30 cellular contexts compared by ENCODE assay signal in genomic region chr9:132071847-132072507, GRCh38.
"Had no signal": no experiment of that assay in that cellular context is flagged by ENCODE, and none has a peak within 500 bp of the region (broad histone marks: within the 10 kb centered on the region; RNA-seq: fewer than 3 reads in every experiment).

No MANE protein-coding gene starts in this region.

- H3K27me3 ChIP-seq: brain microvascular endothelial cell, dorsolateral prefrontal cortex had no signal

- H3K9me3 Mint-ChIP-seq: activated B cell treated with CpG ODN at 0.5 μM for 24 hours; activated CD4-positive, alpha-beta memory T cell treated with anti-CD3 and anti-CD28 coated beads, Interleukin-2, amount 10 ng/mL, durations not matched to agents 7 days and 5 days; activated CD4-positive, alpha-beta T cell treated with anti-CD3 and anti-CD28 coated beads, Interleukin-2, amount 10 ng/mL, durations not matched to agents 24 days and 14 days; activated T-cell treated with anti-CD3 and anti-CD28 coated beads, Interleukin-2, amount 50 U/mL, for 4 hours; activated T-helper 17 cell treated with anti-CD3 and anti-CD28 coated beads, Interleukin-2, amount 50 U/mL, for 72 hours; dendritic cell treated with granulocyte-macrophage colony-stimulating factor and Interleukin-4, amounts not matched to agents 40 ng/mL and 50 ng/mL, for 4 days; endodermal cell; T-helper 2 cell treated with Interferon-gamma antibody and Interleukin-4, amounts not matched to agents 5 μg/mL and 100 μg/mL, for 36 hours had no signal

- DNase-seq: activated B cell treated with CpG ODN at 0.5 μM for 24 hours; activated CD4-positive, alpha-beta memory T cell treated with anti-CD3 and anti-CD28 coated beads, Interleukin-2, amount 10 ng/mL, durations not matched to agents 7 days and 5 days; activated CD4-positive, alpha-beta T cell treated with anti-CD3 and anti-CD28 coated beads for 36 hours; activated CD4-positive, alpha-beta T cell treated with anti-CD3 and anti-CD28 coated beads, Interleukin-2, amount 10 ng/mL, durations not matched to agents 24 days and 14 days; activated CD8-positive, alpha-beta memory T cell treated with anti-CD3 and anti-CD28 coated beads, Interleukin-2, amount 50 U/mL, for 48 hours; activated effector memory CD4-positive, alpha-beta T cell treated with Interleukin-2 at 50 U/mL for 16 hours; activated gamma-delta T cell treated with Interleukin-2 at 50 U/mL for 16 hours; activated naive CD4-positive, alpha-beta T cell treated with anti-CD3 and anti-CD28 coated beads, Interleukin-2, amount 50 U/mL, for 16 hours; activated naive CD4-positive, alpha-beta T cell treated with Interleukin-2 at 50 U/mL for 16 hours; activated T-cell treated with anti-CD3 and anti-CD28 coated beads for 4 hours; activated T-cell treated with anti-CD3 and anti-CD28 coated beads, Interleukin-2, amount 50 U/mL, for 4 hours; amniotic stem cell; anterior cingulate cortex; brain microvascular endothelial cell; caudate nucleus; cerebellar nuclear complex; dorsolateral prefrontal cortex; effector memory CD4-positive, alpha-beta T cell; endodermal cell; foreskin fibroblast; head of caudate nucleus; T-helper 1 cell; T-helper 17 cell; T1000; WERI-Rb-1 had no signal

- H3K27ac ChIP-seq: brain microvascular endothelial cell, coronary artery, WERI-Rb-1 had no signal

- H3K4me1 Mint-ChIP-seq: endodermal cell had no signal

- H3K27me3 Mint-ChIP-seq: activated B cell treated with CpG ODN at 0.5 μM for 24 hours; activated CD4-positive, alpha-beta memory T cell treated with anti-CD3 and anti-CD28 coated beads, Interleukin-2, amount 10 ng/mL, durations not matched to agents 7 days and 5 days; activated CD4-positive, alpha-beta T cell treated with anti-CD3 and anti-CD28 coated beads for 36 hours; activated CD4-positive, alpha-beta T cell treated with anti-CD3 and anti-CD28 coated beads, Interleukin-2, amount 10 ng/mL, durations not matched to agents 24 days and 14 days; activated naive CD8-positive, alpha-beta T cell; activated T-helper 17 cell treated with anti-CD3 and anti-CD28 coated beads, Interleukin-2, amount 50 U/mL, for 72 hours; dendritic cell treated with granulocyte-macrophage colony-stimulating factor and Interleukin-4, amounts not matched to agents 40 ng/mL and 50 ng/mL, for 4 days; T-helper 17 cell had no signal

- H3K4me3 ChIP-seq: coronary artery, dorsolateral prefrontal cortex had no signal

- H3K27ac Mint-ChIP-seq: activated B cell treated with CpG ODN at 0.5 μM for 24 hours; activated CD4-positive, alpha-beta memory T cell treated with anti-CD3 and anti-CD28 coated beads, Interleukin-2, amount 10 ng/mL, durations not matched to agents 7 days and 5 days; activated CD4-positive, alpha-beta T cell treated with anti-CD3 and anti-CD28 coated beads for 36 hours; activated CD4-positive, alpha-beta T cell treated with anti-CD3 and anti-CD28 coated beads, Interleukin-2, amount 10 ng/mL, durations not matched to agents 24 days and 14 days; activated naive CD8-positive, alpha-beta T cell; activated T-helper 17 cell treated with anti-CD3 and anti-CD28 coated beads, Interleukin-2, amount 50 U/mL, for 72 hours; dendritic cell treated with granulocyte-macrophage colony-stimulating factor and Interleukin-4, amounts not matched to agents 40 ng/mL and 50 ng/mL, for 4 days; endodermal cell; T-helper 17 cell; T-helper 2 cell treated with Interferon-gamma antibody and Interleukin-4, amounts not matched to agents 5 μg/mL and 100 μg/mL, for 36 hours had no signal

- H3K4me3 Mint-ChIP-seq: activated B cell treated with CpG ODN at 0.5 μM for 24 hours; activated CD4-positive, alpha-beta memory T cell treated with anti-CD3 and anti-CD28 coated beads, Interleukin-2, amount 10 ng/mL, durations not matched to agents 7 days and 5 days; activated CD4-positive, alpha-beta T cell treated with anti-CD3 and anti-CD28 coated beads for 36 hours; activated CD4-positive, alpha-beta T cell treated with anti-CD3 and anti-CD28 coated beads, Interleukin-2, amount 10 ng/mL, durations not matched to agents 24 days and 14 days; activated naive CD8-positive, alpha-beta T cell; activated T-cell treated with anti-CD3 and anti-CD28 coated beads, Interleukin-2, amount 50 U/mL, for 4 hours; activated T-helper 17 cell treated with anti-CD3 and anti-CD28 coated beads, Interleukin-2, amount 50 U/mL, for 72 hours; dendritic cell treated with granulocyte-macrophage colony-stimulating factor and Interleukin-4, amounts not matched to agents 40 ng/mL and 50 ng/mL, for 4 days; endodermal cell; T-helper 17 cell; T-helper 2 cell treated with Interferon-gamma antibody and Interleukin-4, amounts not matched to agents 5 μg/mL and 100 μg/mL, for 36 hours had no signal
